In the genomic region with DNA sequence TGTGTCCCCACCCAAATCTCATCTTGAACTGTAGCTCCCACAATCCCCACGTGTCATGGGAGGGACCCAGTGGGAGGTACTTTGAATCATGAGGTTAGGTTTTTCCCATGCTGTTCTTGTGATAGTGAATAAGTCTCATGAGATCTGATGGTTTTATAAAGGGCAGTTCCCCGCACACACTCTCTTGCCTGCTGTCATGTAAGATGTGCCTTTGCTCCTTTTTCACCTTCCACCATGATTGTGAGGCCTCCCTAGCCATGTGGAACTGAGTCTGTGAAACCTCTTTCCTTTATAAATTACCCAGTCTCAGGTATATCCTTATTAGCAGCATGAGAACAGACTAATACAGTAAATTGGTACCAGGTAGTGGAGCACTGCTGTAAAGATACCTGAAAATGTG, we compare ENCODE assay signal across 9 cellular contexts. TPM values are rescaled to one million over a fixed set of nuclear protein-coding genes. Genes with fewer than 3 reads are reported as not detected.
A peak's percentile ranks its signal among the peaks of the same experiment; 100 is the strongest.
DNase-seq lines count a peak whose midpoint lies in the region; ATAC-seq, FAIRE-seq and TF ChIP-seq lines count a peak whose summit lies in the region.
"Not testable (repeated sequence)": the region's sequence is repeated elsewhere in the genome, so short reads cannot be mapped to it uniquely, and the experiment has no call there.
"Had no signal": no experiment of that assay in that cellular context is flagged by ENCODE, and none has a peak within 500 bp of the region (broad histone marks: within the 10 kb centered on the region; RNA-seq: fewer than 3 reads in every experiment).

No MANE protein-coding gene starts in this region.

- intact Hi-C loops in CD4-positive, alpha-beta memory T cell (cut with micrococcal nuclease): loop anchor here (2.0 kb wide), 1 partner anchor 14 kb away; a partner anchor contains a TSS
- intact Hi-C loops in activated CD4-positive, alpha-beta T cell treated with anti-CD3 and anti-CD28 coated beads for 36 hours (cut with DNase I, micrococcal nuclease): loop anchor here in 1 of 2 experiments (5.0 to 10.0 kb wide), 2 partner anchors 478 to 750 kb away; a partner anchor contains a TSS
- intact Hi-C loops in K562 (cut with micrococcal nuclease): not testable (repeated sequence)
- intact Hi-C loops in naive thymus-derived CD4-positive, alpha-beta T cell (cut with micrococcal nuclease): loop anchor here in 1 of 2 donors (5.0 kb wide), 1 partner anchor 43 kb away; no protein-coding TSS in a partner anchor

- H3K4me1 ChIP-seq in CD4-positive, alpha-beta memory T cell (ENCODE audit: insufficient read depth, low read length): peaks cover 38% of the 10 kb centered on the region
- H3K4me1 ChIP-seq in K562 (replicated peaks in 1 of 2; ENCODE audit: control insufficient read depth in 2 of 2, insufficient read depth in 2 of 2, low read length in 2 of 2): not testable (repeated sequence)
- peaks cover 11 to 17% of the 10 kb centered on the region in 2 donors for H3K4me1 ChIP-seq in naive thymus-derived CD4-positive, alpha-beta T cell (ENCODE audit: control insufficient read depth in 2 of 2, insufficient read depth in 2 of 2, low read length in 2 of 2)

- POLR2A ChIA-PET in CD4-positive, alpha-beta memory T cell (lab: Charles Lee; ENCODE audit: partially characterized antibody): interaction anchor here (2.1 kb wide), 1 partner anchor 43 kb away, joined by 5 read pairs; no protein-coding TSS in a partner anchor
- POLR2A ChIA-PET in activated CD4-positive, alpha-beta T cell treated with anti-CD3 and anti-CD28 coated beads for 36 hours (lab: Charles Lee); K562 (lab: Yijun Ruan, JAX); naive thymus-derived CD4-positive, alpha-beta T cell (lab: Charles Lee): not testable (repeated sequence)

- ATAC-seq in activated CD4-positive, alpha-beta T cell treated with anti-CD3 and anti-CD28 coated beads for 36 hours; activated T-helper 17 cell treated with anti-CD3 and anti-CD28 coated beads, Interleukin-2, amount 50 U/mL, for 72 hours (replicated peaks); K562; naive thymus-derived CD4-positive, alpha-beta T cell: not testable (repeated sequence)

- H3K27ac Mint-ChIP-seq in CD4-positive, alpha-beta memory T cell: peak overlapping the region; percentile 89 to 100 (median 99)
- H3K27ac Mint-ChIP-seq in activated CD4-positive, alpha-beta T cell treated with anti-CD3 and anti-CD28 coated beads for 36 hours: peak overlapping the region; percentile 87
- H3K27ac Mint-ChIP-seq in activated T-helper 17 cell treated with anti-CD3 and anti-CD28 coated beads, Interleukin-2, amount 50 U/mL, for 72 hours: peak overlapping the region; percentile 86
- peak overlapping the region in 5 of 9 donors; percentile 53 to 95 (median 90) for H3K27ac Mint-ChIP-seq in naive thymus-derived CD4-positive, alpha-beta T cell

- peaks cover 29 to 42% (median 40%) of the 10 kb centered on the region in 4 donors for H3K4me1 Mint-ChIP-seq in CD4-positive, alpha-beta memory T cell
- peaks cover 47% of the 10 kb centered on the region for H3K4me1 Mint-ChIP-seq in activated CD4-positive, alpha-beta T cell treated with anti-CD3 and anti-CD28 coated beads for 36 hours
- peaks cover 37% of the 10 kb centered on the region for H3K4me1 Mint-ChIP-seq in activated T-helper 17 cell treated with anti-CD3 and anti-CD28 coated beads, Interleukin-2, amount 50 U/mL, for 72 hours
- H3K4me1 Mint-ChIP-seq in naive thymus-derived CD4-positive, alpha-beta T cell: peaks cover 11 to 36% (median 22%) of the 10 kb centered on the region in 7 donors

- TF ChIP-seq EP300 in K562 (IDR thresholded peaks at IDR 0.05; ENCODE audit: low read length): not testable (repeated sequence)

- H3K4me3 Mint-ChIP-seq in CD4-positive, alpha-beta memory T cell; activated CD4-positive, alpha-beta T cell treated with anti-CD3 and anti-CD28 coated beads for 36 hours; naive thymus-derived CD4-positive, alpha-beta T cell: not testable (repeated sequence)
- H3K4me3 Mint-ChIP-seq in activated T-helper 17 cell treated with anti-CD3 and anti-CD28 coated beads, Interleukin-2, amount 50 U/mL, for 72 hours: peak overlapping the region; percentile 48

- DNase-seq in CD4-positive, alpha-beta memory T cell; activated CD4-positive, alpha-beta T cell treated with anti-CD3 and anti-CD28 coated beads for 36 hours; K562 (ENCODE audit: extremely low read depth in 1 of 4, low spot score in 3 of 4); naive thymus-derived CD4-positive, alpha-beta T cell: not testable (repeated sequence)
- DNase-seq in ureter (ENCODE audit: low spot score): peak; percentile 10

- H3K4me3 ChIP-seq in CD4-positive, alpha-beta memory T cell (ENCODE audit: low read length in 2 of 2); K562; naive thymus-derived CD4-positive, alpha-beta T cell (ENCODE audit: low read length): not testable (repeated sequence)

- not testable (repeated sequence) for H3K9ac ChIP-seq in K562 (ENCODE audit: insufficient read depth in 1 of 2, low read depth in 2 of 2, low read length in 2 of 2)

- not testable (repeated sequence) for H3K36me3 ChIP-seq in CD4-positive, alpha-beta memory T cell (ENCODE audit: insufficient read depth, low read length); K562 (ENCODE audit: control insufficient read depth, insufficient read depth, low read length); naive thymus-derived CD4-positive, alpha-beta T cell (ENCODE audit: control insufficient read depth in 2 of 3, insufficient read depth in 3 of 3, low read length in 3 of 3)

- H3K9me3 Mint-ChIP-seq in CD4-positive, alpha-beta memory T cell: peaks cover 2 to 27% (median 18%) of the 10 kb centered on the region in 8 donors
- H3K9me3 Mint-ChIP-seq in activated CD4-positive, alpha-beta T cell treated with anti-CD3 and anti-CD28 coated beads for 36 hours (ENCODE audit: low read depth): peaks cover 26% of the 10 kb centered on the region
- H3K9me3 Mint-ChIP-seq in activated T-helper 17 cell treated with anti-CD3 and anti-CD28 coated beads, Interleukin-2, amount 50 U/mL, for 72 hours: peaks cover 11% of the 10 kb centered on the region
- H3K9me3 Mint-ChIP-seq in naive thymus-derived CD4-positive, alpha-beta T cell: peaks cover 6 to 33% (median 17%) of the 10 kb centered on the region in 11 donors

- H3K27me3 Mint-ChIP-seq in CD4-positive, alpha-beta memory T cell; activated CD4-positive, alpha-beta T cell treated with anti-CD3 and anti-CD28 coated beads for 36 hours; activated T-helper 17 cell treated with anti-CD3 and anti-CD28 coated beads, Interleukin-2, amount 50 U/mL, for 72 hours; naive thymus-derived CD4-positive, alpha-beta T cell: not testable (repeated sequence)

- not testable (repeated sequence) for H2AFZ ChIP-seq in K562 (ENCODE audit: low read depth, low read length)

- WGBS in K562 (ENCODE audit: insufficient coverage, low coverage, missing lambda C conversion rate): 38% methylated on average over 2 of the region's 2 CpGs

- H4K20me1 ChIP-seq in K562 (replicated peaks; ENCODE audit: control insufficient read depth, insufficient read depth, low read length): not testable (repeated sequence)

- not testable (repeated sequence) for H3K79me2 ChIP-seq in K562 (ENCODE audit: control insufficient read depth, insufficient read depth, low read length)

- not testable (repeated sequence) for TF ChIP-seq POLR2A in K562 (conservative IDR thresholded peaks at IDR 0.05)

- TF ChIP-seq RAD21 in K562 (CRISPR knock-in tag; conservative IDR thresholded peaks at IDR 0.05 in 1 of 2, IDR thresholded peaks at IDR 0.05 in 1 of 2): not testable (repeated sequence)

- in situ Hi-C loops in K562 (cut with MboI): not testable (repeated sequence)

- TF ChIP-seq CTCF in K562 (IDR thresholded peaks at IDR 0.05 in 2 of 3, conservative IDR thresholded peaks at IDR 0.05 in 1 of 3; ENCODE audit: insufficient read depth in 2 of 3, low read depth in 1 of 3, low read length in 3 of 3): not testable (repeated sequence)

- not testable (repeated sequence) for H3K4me2 ChIP-seq in K562 (ENCODE audit: insufficient read depth, low read length)

- H3K9me1 ChIP-seq in K562 (ENCODE audit: control insufficient read depth, insufficient read depth, low read length): not testable (repeated sequence)

- CTCF ChIA-PET in CD4-positive, alpha-beta memory T cell (lab: Charles Lee; ENCODE audit: partially characterized antibody); activated CD4-positive, alpha-beta T cell treated with anti-CD3 and anti-CD28 coated beads for 36 hours (lab: Charles Lee); K562 (lab: Yijun Ruan, JAX; ENCODE audit: low intra/inter-chr PET ratio); naive thymus-derived CD4-positive, alpha-beta T cell (lab: Charles Lee): not testable (repeated sequence)

- H3K9me3 ChIP-seq in CD4-positive, alpha-beta memory T cell (ENCODE audit: control insufficient read depth in 1 of 2, low read length in 2 of 2): not testable (repeated sequence)
- H3K9me3 ChIP-seq in K562 (replicated peaks; ENCODE audit: control insufficient read depth, insufficient read depth, low read depth, low read length): peaks cover 12% of the 10 kb centered on the region; the same call in 1 of the 2 replicates
- H3K9me3 ChIP-seq in naive thymus-derived CD4-positive, alpha-beta T cell (ENCODE audit: control insufficient read depth in 2 of 3, low read length in 3 of 3): peaks cover 0 to 13% (median 0%) of the 10 kb centered on the region in 3 experiments

- H3K36me3 Mint-ChIP-seq in CD4-positive, alpha-beta memory T cell: peaks cover 13 to 25% of the 10 kb centered on the region in 2 donors
- peaks cover 42% of the 10 kb centered on the region for H3K36me3 Mint-ChIP-seq in activated CD4-positive, alpha-beta T cell treated with anti-CD3 and anti-CD28 coated beads for 36 hours (ENCODE audit: low read depth)
- peaks cover 90% of the 10 kb centered on the region for H3K36me3 Mint-ChIP-seq in activated T-helper 17 cell treated with anti-CD3 and anti-CD28 coated beads, Interleukin-2, amount 50 U/mL, for 72 hours (ENCODE audit: low read depth)
- peaks cover 10 to 38% (median 12%) of the 10 kb centered on the region in 5 donors for H3K36me3 Mint-ChIP-seq in naive thymus-derived CD4-positive, alpha-beta T cell

- H3K27ac ChIP-seq in CD4-positive, alpha-beta memory T cell (ENCODE audit: low read depth, low read length); K562 (ENCODE audit: extremely low read depth, low read depth, low read length); naive thymus-derived CD4-positive, alpha-beta T cell (ENCODE audit: low read depth, low read length): not testable (repeated sequence)

- FAIRE-seq in K562 (lab: Jason Lieb, UNC): not testable (repeated sequence)

- not testable (repeated sequence) for BruUV-seq in K562 (replicated peaks; lab: Mats Ljungman, UMichigan)

- not testable (repeated sequence) for H3K27me3 ChIP-seq in CD4-positive, alpha-beta memory T cell (ENCODE audit: insufficient read depth, low read length); K562 (ENCODE audit: control insufficient read depth in 2 of 2, insufficient read depth in 2 of 2, low read length in 2 of 2); naive thymus-derived CD4-positive, alpha-beta T cell (ENCODE audit: control insufficient read depth in 2 of 2, insufficient read depth in 2 of 2, low read length in 2 of 2)

RNA-seq across cellular contexts. Expression of a gene that starts 13.3 kb away (rescaled TPM):
- 100 to 1,000 TPM in 1 of 2 experiments, 10 to 100 TPM in 1; 99.6 to 101 TPM for total RNA-seq in CD4-positive, alpha-beta memory T cell
- 10 to 100 TPM in 1 of 2 donors, 1 to 10 TPM in 1; 9.9 to 34.7 TPM for polyA plus RNA-seq in CD4-positive, alpha-beta memory T cell
- 10 to 100 TPM; 62.2 to 69.7 TPM for total RNA-seq in activated CD4-positive, alpha-beta T cell treated with anti-CD3 and anti-CD28 coated beads for 36 hours
- total RNA-seq in activated T-helper 17 cell treated with anti-CD3 and anti-CD28 coated beads, Interleukin-2, amount 50 U/mL, for 72 hours: 100 to 1,000 TPM; 207 to 271 TPM
- 0.65 and 1.2 TPM in 2 replicates for total RNA-seq in K562 (2011; cell fraction: chromatin; rRNA removed; ENCODE audit: low replicate concordance)
- total RNA-seq in K562 (2011; cell fraction: nucleolus; rRNA removed): 0.83 and 0.92 TPM in 2 replicates
- 0.88 and 1.1 TPM in 2 replicates for total RNA-seq in K562 (2011; cell fraction: nucleoplasm; rRNA removed)
- 0.20 and 0.45 TPM in 2 replicates for total RNA-seq in K562 (2014; rRNA removed)
- total RNA-seq in K562 (2014; rRNA removed; fragmentation: Illumina TruSeq; extraction: Trizol): 0.22 and 0.45 TPM in 2 replicates
- 0.04 TPM in 1 of 2 replicates, not detected in the other for total RNA-seq in K562 (2015; rRNA removed; fragmentation: Illumina TruSeq; extraction: Trizol)
- total RNA-seq in K562 (2021): 0.47 and 0.49 TPM in 2 replicates
- polyA plus RNA-seq in K562 (2011; rRNA removed): 0.27 and 0.47 TPM in 2 replicates
- 0.25 and 0.36 TPM in 2 replicates for polyA plus RNA-seq in K562 (2011; cell fraction: cytosol; rRNA removed)
- polyA plus RNA-seq in K562 (2011; cell fraction: nucleus; rRNA removed): 0.17 and 0.21 TPM in 2 replicates
- 0.07 TPM in 2 replicates for polyA plus RNA-seq in K562 (2012)
- 0.28 and 0.33 TPM in 2 replicates for polyA plus RNA-seq in K562 (2014; fragmentation: Illumina TruSeq; extraction: Trizol)
- polyA plus RNA-seq in K562 (2014; fragmentation: Nextera tagmentation; extraction: Ambion mirVana): under 1 TPM in 1 of 2 experiments, not detected in 1; 0.04 TPM
- polyA plus RNA-seq in K562 (2014; rRNA removed): 0.19 and 0.20 TPM in 2 replicates
- polyA minus RNA-seq in K562 (2011; rRNA and poly(A)+ RNA removed): 0.39 and 0.77 TPM in 2 replicates
- 0.38 and 0.64 TPM in 2 replicates for polyA minus RNA-seq in K562 (2011; cell fraction: cytosol; rRNA and poly(A)+ RNA removed)
- 0.22 and 0.27 TPM in 2 replicates for polyA minus RNA-seq in K562 (2011; cell fraction: nucleus; rRNA and poly(A)+ RNA removed)
- 10 to 100 TPM in 2 of 5 experiments, 1 to 10 TPM in 3; 2.1 to 37.3 (median 2.5) TPM for total RNA-seq in naive thymus-derived CD4-positive, alpha-beta T cell
- under 1 TPM; 0.40 to 0.51 TPM for polyA plus RNA-seq in naive thymus-derived CD4-positive, alpha-beta T cell
- 0.23 TPM for total RNA-seq in ureter
- total RNA-seq: Caco-2, HFFc6 had no signal
- polyA plus RNA-seq: A549 had no signal
